9 cellular contexts compared by ENCODE assay signal in genomic region chr19:4186087-4186993, GRCh38. TPM values are rescaled to one million over a fixed set of nuclear protein-coding genes. Genes with fewer than 3 reads are reported as not detected.
DNase-seq lines count a peak whose midpoint lies in the region; ATAC-seq and TF ChIP-seq lines count a peak whose summit lies in the region.
"Had no signal": no experiment of that assay in that cellular context is flagged by ENCODE, and none has a peak within 500 bp of the region (broad histone marks: within the 10 kb centered on the region; RNA-seq: fewer than 3 reads in every experiment).

No MANE protein-coding gene starts in this region.

- no peaks in the 10 kb centered on the region for H3K9me3 Mint-ChIP-seq in activated naive CD4-positive, alpha-beta T cell treated with anti-CD3 and anti-CD28 coated beads for 36 hours

- no peaks in the 10 kb centered on the region for H4K20me1 ChIP-seq in SK-N-SH (ENCODE audit: insufficient read depth)

- H3K36me3 Mint-ChIP-seq in activated naive CD4-positive, alpha-beta T cell treated with anti-CD3 and anti-CD28 coated beads for 36 hours (ENCODE audit: low read depth) = no peaks in the 10 kb centered on the region
- H3K36me3 Mint-ChIP-seq: activated naive CD8-positive, alpha-beta T cell had no signal

- POLR2A ChIA-PET in SK-N-SH (lab: Yijun Ruan, JAX) = no interaction called here

- no peak overlapping the region for H3K4me3 Mint-ChIP-seq in activated naive CD4-positive, alpha-beta T cell treated with anti-CD3 and anti-CD28 coated beads for 36 hours
- H3K4me3 Mint-ChIP-seq: activated naive CD8-positive, alpha-beta T cell had no signal

- H3K27me3 Mint-ChIP-seq in activated naive CD4-positive, alpha-beta T cell treated with anti-CD3 and anti-CD28 coated beads for 36 hours (ENCODE audit: low read depth) = no peaks in the 10 kb centered on the region
- H3K27me3 Mint-ChIP-seq: activated naive CD8-positive, alpha-beta T cell had no signal

- no peak overlapping the region for H3K4me2 ChIP-seq in SK-N-SH

- TF ChIP-seq CTCF in SK-N-SH (IDR thresholded peaks at IDR 0.05) = peak; percentile 79
- peak; percentile 90 for TF ChIP-seq CTCF in cardiac muscle cell (IDR thresholded peaks at IDR 0.05; ENCODE audit: low read depth, low read length)
- peak; percentile 65 for TF ChIP-seq CTCF in psoas muscle (IDR thresholded peaks at IDR 0.05)

- intact Hi-C loops in activated naive CD4-positive, alpha-beta T cell treated with anti-CD3 and anti-CD28 coated beads for 36 hours (cut with micrococcal nuclease) = loop anchor here (1.0 to 5.0 kb wide), 3 partner anchors 20 to 200 kb away; no protein-coding TSS in a partner anchor
- intact Hi-C loops in psoas muscle (cut with DNase I) (loop anchor here in 1 of 2 donors (5.0 kb wide), 1 partner anchor 199 kb away; the partner anchor contains the start of gene EEF2), aorta (cut with DNase I) (no loop called here)

- no peak overlapping the region for H3K27ac Mint-ChIP-seq in activated naive CD4-positive, alpha-beta T cell treated with anti-CD3 and anti-CD28 coated beads for 36 hours
- H3K27ac Mint-ChIP-seq: activated naive CD8-positive, alpha-beta T cell had no signal

- CTCF ChIA-PET in SK-N-SH (lab: Yijun Ruan, JAX) = interaction anchor here (0.5 to 5.0 kb wide), 15 partner anchors 9 to 450 kb away, joined by 3 to 20 read pairs (median 4); partner anchors contain the start of gene PIAS4
- CTCF ChIA-PET in activated naive CD4-positive, alpha-beta T cell treated with anti-CD3 and anti-CD28 coated beads for 36 hours (lab: Charles Lee) = interaction anchor here (0.6 to 0.8 kb wide), 3 partner anchors 8 to 606 kb away, joined by 3 read pairs; no protein-coding TSS in a partner anchor

- H3K4me1 ChIP-seq in SK-N-SH (ENCODE audit: control insufficient read depth in 1 of 2, insufficient read depth in 2 of 2, low read depth in 1 of 2, low read length in 1 of 2) (peaks cover 0 to 1% of the 10 kb centered on the region in 2 experiments; a peak in 1 of 4 replicates), cardiac muscle cell (ENCODE audit: low read depth) (no peaks in the 10 kb centered on the region), psoas muscle (peaks cover 21% of the 10 kb centered on the region), aorta (ENCODE audit: control insufficient read depth in 1 of 2, insufficient read depth in 2 of 2, low read length in 2 of 2) (no peaks in the 10 kb centered on the region)

- DNase-seq in DMS79 treated with DMSO at 0.1 percent for 48 hours (lab: John Stamatoyannopoulos, UW) = peak; percentile 35
- DNase-seq in MG63 = peak; percentile 51
- peak; percentile 90 for DNase-seq in SK-N-SH
- DNase-seq in activated naive CD4-positive, alpha-beta T cell treated with anti-CD3 and anti-CD28 coated beads for 36 hours = peak; percentile 92
- DNase-seq in cardiac muscle cell (ENCODE audit: low read depth in 1 of 2, low spot score in 1 of 2) = peak; percentile 79 to 84
- peak; percentile 68 to 78 for DNase-seq in psoas muscle
- peak; percentile 75 to 86 for DNase-seq in aorta

- no peaks in the 10 kb centered on the region for H3K36me3 ChIP-seq in MG63
- H3K36me3 ChIP-seq in SK-N-SH (replicated peaks in 1 of 2; ENCODE audit: control insufficient read depth in 1 of 2, insufficient read depth in 2 of 2, low read length in 1 of 2) = no peaks in the 10 kb centered on the region
- no peaks in the 10 kb centered on the region for H3K36me3 ChIP-seq in cardiac muscle cell
- H3K36me3 ChIP-seq in psoas muscle (ENCODE audit: insufficient read depth in 1 of 2, low read depth in 1 of 2) = no peaks in the 10 kb centered on the region
- no peaks in the 10 kb centered on the region for H3K36me3 ChIP-seq in aorta (ENCODE audit: control insufficient read depth in 1 of 2, insufficient read depth in 2 of 2, low read length in 1 of 2)

- H2AFZ ChIP-seq in SK-N-SH (ENCODE audit: low read depth) = peak overlapping the region; percentile 83; the same call in 1 of the 2 replicates

- H3K27ac ChIP-seq in SK-N-SH (ENCODE audit: low read depth in 2 of 2, low read length in 1 of 2) (no peak overlapping the region), cardiac muscle cell (no peak overlapping the region), psoas muscle (no peak overlapping the region), aorta (ENCODE audit: low read depth in 1 of 2, low read length in 2 of 2) (no peak overlapping the region)

- ATAC-seq in psoas muscle (peak; percentile 55 to 72 (median 64)), aorta (ENCODE audit: low FRiP score) (no peak), HG03280 (IDR thresholded peaks at IDR 0.05; ENCODE audit: unreplicated experiment) (no peak)

- WGBS in SK-N-SH (ENCODE audit: low lambda C conversion rate) = 35% methylated on average over 22 of the region's 22 CpGs
- 27 to 34% (median 29%) methylated on average over 20 to 22 of the region's 22 CpGs for WGBS in psoas muscle, 3 donors
- WGBS in aorta, 2 donors = 28 to 31% methylated on average over 21 to 22 of the region's 22 CpGs

- H3K27me3 ChIP-seq in MG63 (no peaks in the 10 kb centered on the region), SK-N-SH (ENCODE audit: insufficient read depth) (no peaks in the 10 kb centered on the region), cardiac muscle cell (no peaks in the 10 kb centered on the region), psoas muscle (ENCODE audit: insufficient read depth in 3 of 3, low read length in 2 of 3) (no peaks in the 10 kb centered on the region), aorta (ENCODE audit: control insufficient read depth in 1 of 2, insufficient read depth in 2 of 2, low read length in 1 of 2) (peaks cover 0 to 1% of the 10 kb centered on the region in 2 donors)

- H3K9me3 ChIP-seq in MG63 (no peaks in the 10 kb centered on the region), SK-N-SH (no peaks in the 10 kb centered on the region), cardiac muscle cell (ENCODE audit: low read depth) (no peaks in the 10 kb centered on the region), psoas muscle (no peaks in the 10 kb centered on the region), aorta (ENCODE audit: control insufficient read depth, low read length) (no peaks in the 10 kb centered on the region)

- TF ChIP-seq EP300 in SK-N-SH (IDR thresholded peaks at IDR 0.05; ENCODE audit: borderline replicate concordance in 1 of 2, low read depth in 1 of 2, low read length in 1 of 2) = no peak

- H3K4me3 ChIP-seq in MG63 (no peak overlapping the region), SK-N-SH (ENCODE audit: low read depth in 2 of 2, low read length in 1 of 2) (peak overlapping the region in 1 of 2 experiments; percentile 17; a peak in 1 of 4 replicates), cardiac muscle cell (no peak overlapping the region), psoas muscle (peak overlapping the region; percentile 11), aorta (ENCODE audit: low read length in 2 of 2) (no peak overlapping the region)

- H3K4me1 Mint-ChIP-seq in activated naive CD4-positive, alpha-beta T cell treated with anti-CD3 and anti-CD28 coated beads for 36 hours (ENCODE audit: low read depth) = peaks cover 15% of the 10 kb centered on the region

- TF ChIP-seq RAD21 in SK-N-SH (IDR thresholded peaks at IDR 0.05; ENCODE audit: low read length) = peak; percentile 69

- no peaks in the 10 kb centered on the region for H3F3A ChIP-seq in SK-N-SH (replicated peaks; ENCODE audit: insufficient read depth)

- peaks cover 9% of the 10 kb centered on the region; the same call in 1 of the 2 replicates for H3K79me2 ChIP-seq in SK-N-SH (ENCODE audit: insufficient read depth)

- H3K9ac ChIP-seq in SK-N-SH = no peak overlapping the region

- no peaks in the 10 kb centered on the region for H3K9me2 ChIP-seq in SK-N-SH

RNA-seq across cellular contexts. Expression of gene ANKRD24, which starts 3.9 kb away (rescaled TPM):
- total RNA-seq in MG63 (2014; rRNA removed; shearing (Covaris generic); ENCODE audit: low replicate concordance) = 0.13 TPM in 1 of 2 replicates, not detected in the other
- polyA plus RNA-seq in SK-N-SH (2012; rRNA removed) = 0.87 and 1.1 TPM in 2 replicates
- polyA plus RNA-seq in SK-N-SH (2012; cell fraction: cytosol; rRNA removed) = 0.38 and 0.42 TPM in 2 replicates
- polyA plus RNA-seq in SK-N-SH (2012; cell fraction: nucleus; rRNA removed) = 3.8 and 4.4 TPM in 2 replicates
- total RNA-seq in activated naive CD4-positive, alpha-beta T cell treated with anti-CD3 and anti-CD28 coated beads for 36 hours = 1 to 10 TPM; 2.5 to 2.6 TPM
- total RNA-seq in cardiac muscle cell = 4.6 and 7.4 TPM in 2 replicates
- 3.5 and 6.2 TPM in 2 replicates for polyA plus RNA-seq in cardiac muscle cell
- total RNA-seq in psoas muscle = 1 to 10 TPM in 2 of 4 donors, under 1 TPM in 2; 0.36 to 2.7 (median 0.84) TPM
- polyA plus RNA-seq in psoas muscle = under 1 TPM; 0.34 to 0.74 (median 0.41) TPM
- under 1 TPM; 0.29 to 0.63 TPM for total RNA-seq in aorta
- polyA plus RNA-seq in aorta = 1 to 10 TPM in 1 of 2 donors, under 1 TPM in 1; 0.74 to 1.6 TPM

RNA-seq across cellular contexts. Expression of gene SIRT6, which starts 4.0 kb away (rescaled TPM):
- total RNA-seq in MG63 (2014; rRNA removed; shearing (Covaris generic); ENCODE audit: low replicate concordance) = 2.3 and 7.7 TPM in 2 replicates
- polyA plus RNA-seq in SK-N-SH (2012; rRNA removed) (37.2 and 41.0 TPM in 2 replicates), cardiac muscle cell (8.8 and 11.3 TPM in 2 replicates), psoas muscle (10 to 100 TPM; 15.0 to 23.5 (median 22.9) TPM), aorta (10 to 100 TPM; 13.5 to 26.1 TPM)
- 14.6 and 20.5 TPM in 2 replicates for polyA plus RNA-seq in SK-N-SH (2012; cell fraction: cytosol; rRNA removed)
- polyA plus RNA-seq in SK-N-SH (2012; cell fraction: nucleus; rRNA removed) = 121 and 130 TPM in 2 replicates
- 10 to 100 TPM; 20.0 to 20.1 TPM for total RNA-seq in activated naive CD4-positive, alpha-beta T cell treated with anti-CD3 and anti-CD28 coated beads for 36 hours
- total RNA-seq in cardiac muscle cell (29.5 and 34.2 TPM in 2 replicates), psoas muscle (10 to 100 TPM in 3 of 4 donors, 1 to 10 TPM in 1; 8.4 to 13.1 (median 11.4) TPM), aorta (10 to 100 TPM; 19.4 to 23.5 TPM)

RNA-seq across cellular contexts. Expression of gene CREB3L3, which starts 32.9 kb away (rescaled TPM):
- total RNA-seq in MG63 (2014; rRNA removed; shearing (Covaris generic); ENCODE audit: low replicate concordance) = not detected in 2 replicates
- polyA plus RNA-seq in SK-N-SH (2012; rRNA removed) (0.05 TPM in 1 of 2 replicates, not detected in the other), cardiac muscle cell (not detected in 2 replicates), psoas muscle (under 1 TPM in 2 of 3 donors, not detected in 1; 0.04 to 0.22 TPM), aorta (10 to 100 TPM in 1 of 2 donors, under 1 TPM in 1; 0.15 to 25.2 TPM)
- 0.01 and 0.04 TPM in 2 replicates for polyA plus RNA-seq in SK-N-SH (2012; cell fraction: cytosol; rRNA removed)
- 0.06 and 0.08 TPM in 2 replicates for polyA plus RNA-seq in SK-N-SH (2012; cell fraction: nucleus; rRNA removed)
- total RNA-seq in activated naive CD4-positive, alpha-beta T cell treated with anti-CD3 and anti-CD28 coated beads for 36 hours = not detected
- total RNA-seq in cardiac muscle cell (not detected in 2 replicates), psoas muscle (not detected), aorta (not detected)

RNA-seq across cellular contexts. Expression of gene EBI3, which starts 43.0 kb away (rescaled TPM):
- total RNA-seq in MG63 (2014; rRNA removed; shearing (Covaris generic); ENCODE audit: low replicate concordance) = not detected in 2 replicates
- polyA plus RNA-seq in SK-N-SH (2012; rRNA removed) (3.6 and 3.7 TPM in 2 replicates), cardiac muscle cell (0.44 TPM in 1 of 2 replicates, not detected in the other), psoas muscle (under 1 TPM; 0.19 to 0.77 (median 0.27) TPM), aorta (1 to 10 TPM; 1.3 to 7.9 TPM)
- polyA plus RNA-seq in SK-N-SH (2012; cell fraction: cytosol; rRNA removed) = 2.1 and 2.6 TPM in 2 replicates
- 2.1 and 2.9 TPM in 2 replicates for polyA plus RNA-seq in SK-N-SH (2012; cell fraction: nucleus; rRNA removed)
- total RNA-seq in activated naive CD4-positive, alpha-beta T cell treated with anti-CD3 and anti-CD28 coated beads for 36 hours = 10 to 100 TPM in 1 of 2 experiments, 1 to 10 TPM in 1; 7.8 to 11.8 TPM
- total RNA-seq in cardiac muscle cell (not detected in 2 replicates), psoas muscle (under 1 TPM; 0.48 to 0.64 (median 0.58) TPM), aorta (1 to 10 TPM; 3.3 to 3.7 TPM)

Comparison
In these comparisons a context has a peak if more than half of its experiments do, and no peak if none do; other contexts are left out.
1. DNase-seq: peak in every context shown above with its lines; median percentile 92 in activated naive CD4-positive, alpha-beta T cell treated with anti-CD3 and anti-CD28 coated beads for 36 hours; 90 in SK-N-SH; 82 in cardiac muscle cell; 80 in aorta; 73 in psoas muscle; 51 in MG63; 35 in DMS79 treated with DMSO at 0.1 percent for 48 hours.
2. ATAC-seq: peak in psoas muscle (4 of 4); none in aorta (single experiment) and HG03280 (single experiment).
3. Peak in every context shown above with its lines, with median percentiles within 50 percentile points of each other: CTCF ChIP-seq.